9 cellular contexts compared by ENCODE assay signal in the genomic region with DNA sequence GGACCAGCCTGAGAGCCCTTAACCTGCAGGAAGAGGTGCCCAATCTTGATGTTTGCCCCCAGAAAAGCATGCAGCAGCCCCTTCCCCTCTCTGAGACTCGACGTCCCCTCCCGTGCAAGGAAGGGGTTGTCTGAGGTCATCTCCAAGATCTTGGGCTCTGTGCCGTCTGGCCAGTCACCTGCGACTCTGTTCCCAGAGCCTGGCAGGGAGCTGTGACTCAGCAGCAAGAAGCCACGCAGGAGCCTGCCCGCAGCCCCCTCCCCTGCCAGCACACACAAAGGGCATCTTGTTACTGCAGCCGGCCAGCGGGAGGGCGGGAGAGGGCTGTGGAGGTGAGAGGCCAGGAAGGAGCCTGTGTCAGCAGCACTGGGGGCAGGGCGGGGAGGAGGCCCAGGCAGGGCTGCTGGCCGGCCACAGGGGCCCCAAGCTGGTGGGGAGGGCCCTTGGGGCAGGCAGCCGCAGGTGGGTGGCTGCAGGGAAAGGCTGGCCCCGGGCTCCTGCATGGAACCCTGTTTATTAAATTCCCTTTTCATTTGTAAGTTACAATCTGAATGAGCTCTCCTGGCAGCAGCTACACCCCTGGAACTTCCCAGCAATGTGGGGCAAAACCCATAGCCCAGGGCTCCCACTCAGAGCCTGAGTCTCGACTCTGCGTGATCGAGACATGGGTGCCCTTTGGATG.
DNase-seq lines count a peak whose midpoint lies in the region; ATAC-seq and TF ChIP-seq lines count a peak whose summit lies in the region.
"Had no signal": no experiment of that assay in that cellular context is flagged by ENCODE, and none has a peak within 500 bp of the region (broad histone marks: within the 10 kb centered on the region; RNA-seq: fewer than 3 reads in every experiment).

No MANE protein-coding gene starts in this region.

- H3K4me3 Mint-ChIP-seq in activated T-helper 17 cell treated with anti-CD3 and anti-CD28 coated beads, Interleukin-2, amount 50 U/mL, for 72 hours, result no peak overlapping the region
- H3K4me3 Mint-ChIP-seq: natural killer cell treated with Interleukin-12 subunit alpha and Interleukin-12 subunit beta and Interleukin-15 and Interleukin-18, amount 100 ng/mL, for 72 hours had no signal

- CTCF ChIA-PET in SK-N-SH (lab: Yijun Ruan, JAX), result interaction anchor here (0.8 to 5.5 kb wide), 7 partner anchors 15 to 759 kb away, joined by 3 to 31 read pairs (median 3); a partner anchor contains a TSS

- WGBS in HUES64, result 16% methylated on average over 17 of the region's 17 CpGs
- 0% methylated on average over 8 of the region's 17 CpGs for WGBS in SK-N-SH (ENCODE audit: low lambda C conversion rate)

- ATAC-seq in left ventricle myocardium superior, result peak; percentile 46
- no peak for ATAC-seq in activated T-helper 17 cell treated with anti-CD3 and anti-CD28 coated beads, Interleukin-2, amount 50 U/mL, for 72 hours (replicated peaks)
- ATAC-seq in HG02884 (IDR thresholded peaks at IDR 0.05; ENCODE audit: unreplicated experiment), result no peak
- no peak for ATAC-seq in HG02885 (IDR thresholded peaks at IDR 0.05; ENCODE audit: poor library complexity, unreplicated experiment)
- ATAC-seq in HG03439 (IDR thresholded peaks at IDR 0.05; ENCODE audit: unreplicated experiment), result no peak
- ATAC-seq: natural killer cell treated with Interleukin-12 subunit alpha and Interleukin-12 subunit beta and Interleukin-15 and Interleukin-18, amount 100 ng/mL, for 72 hours had no signal

- peak overlapping the region; percentile 56 for H3K4me2 ChIP-seq in SK-N-SH

- no peaks in the 10 kb centered on the region for H3K27me3 ChIP-seq in HUES64 (ENCODE audit: insufficient read depth, low read length)
- H3K27me3 ChIP-seq in SK-N-SH (ENCODE audit: insufficient read depth), result no peaks in the 10 kb centered on the region
- no peaks in the 10 kb centered on the region for H3K27me3 ChIP-seq in skeletal muscle tissue (ENCODE audit: control insufficient read depth in 3 of 3, insufficient read depth in 3 of 3, low read length in 3 of 3)

- H2AFZ ChIP-seq in SK-N-SH (ENCODE audit: low read depth), result no peak overlapping the region

- TF ChIP-seq EP300 in SK-N-SH (IDR thresholded peaks at IDR 0.05; ENCODE audit: borderline replicate concordance in 1 of 2, low read depth in 1 of 2, low read length in 1 of 2), result peak in 1 of 2 experiments; percentile 95; a peak in 3 of 4 replicates

- intact Hi-C loops in left ventricle myocardium superior (cut with micrococcal nuclease), result no loop called here

- no peak for TF ChIP-seq CTCF in SK-N-SH (IDR thresholded peaks at IDR 0.05)

- peak; percentile 78 for DNase-seq in SK-N-SH
- peak; percentile 41 for DNase-seq in left ventricle myocardium superior

- H3K27ac ChIP-seq in HUES64 (ENCODE audit: low read depth, low read length), result peak overlapping the region; percentile 52; the same call in 1 of the 2 replicates
- H3K27ac ChIP-seq in SK-N-SH (ENCODE audit: low read depth in 2 of 2, low read length in 1 of 2), result peak overlapping the region; percentile 59 to 99
- peak overlapping the region; percentile 41 for H3K27ac ChIP-seq in skeletal muscle tissue (ENCODE audit: low read depth, low read length)

- H3F3A ChIP-seq in SK-N-SH (replicated peaks; ENCODE audit: insufficient read depth), result peaks cover 3% of the 10 kb centered on the region

- no peaks in the 10 kb centered on the region for H4K20me1 ChIP-seq in SK-N-SH (ENCODE audit: insufficient read depth)

- H3K36me3 Mint-ChIP-seq in activated T-helper 17 cell treated with anti-CD3 and anti-CD28 coated beads, Interleukin-2, amount 50 U/mL, for 72 hours (ENCODE audit: low read depth), result no peaks in the 10 kb centered on the region
- H3K36me3 Mint-ChIP-seq: natural killer cell treated with Interleukin-12 subunit alpha and Interleukin-12 subunit beta and Interleukin-15 and Interleukin-18, amount 100 ng/mL, for 72 hours had no signal

- POLR2A ChIA-PET in SK-N-SH (lab: Yijun Ruan, JAX), result interaction anchor here (0.7 to 3.4 kb wide), 8 partner anchors 8 to 225 kb away, joined by 3 to 19 read pairs (median 3); no protein-coding TSS in a partner anchor

- peak overlapping the region; percentile 39 for H3K9ac ChIP-seq in HUES64 (ENCODE audit: low read depth, low read length)
- H3K9ac ChIP-seq in SK-N-SH, result peak overlapping the region; percentile 38
- peak overlapping the region in 1 of 3 donors; percentile 64 for H3K9ac ChIP-seq in skeletal muscle tissue (ENCODE audit: low read depth in 1 of 3, low read length in 3 of 3)

- H3K36me3 ChIP-seq in HUES64 (ENCODE audit: insufficient read depth, low read length) (no peaks in the 10 kb centered on the region), SK-N-SH (replicated peaks in 1 of 2; ENCODE audit: control insufficient read depth in 1 of 2, insufficient read depth in 2 of 2, low read length in 1 of 2) (no peaks in the 10 kb centered on the region), skeletal muscle tissue (ENCODE audit: control insufficient read depth in 3 of 3, insufficient read depth in 3 of 3, low read length in 3 of 3) (no peaks in the 10 kb centered on the region)

- H3K27me3 Mint-ChIP-seq in activated T-helper 17 cell treated with anti-CD3 and anti-CD28 coated beads, Interleukin-2, amount 50 U/mL, for 72 hours, result no peaks in the 10 kb centered on the region

- no peak overlapping the region for H3K27ac Mint-ChIP-seq in activated T-helper 17 cell treated with anti-CD3 and anti-CD28 coated beads, Interleukin-2, amount 50 U/mL, for 72 hours
- H3K27ac Mint-ChIP-seq: natural killer cell treated with Interleukin-12 subunit alpha and Interleukin-12 subunit beta and Interleukin-15 and Interleukin-18, amount 100 ng/mL, for 72 hours had no signal

- H3K9me2 ChIP-seq in SK-N-SH, result no peaks in the 10 kb centered on the region

- no peaks in the 10 kb centered on the region for H3K9me3 Mint-ChIP-seq in activated T-helper 17 cell treated with anti-CD3 and anti-CD28 coated beads, Interleukin-2, amount 50 U/mL, for 72 hours
- H3K9me3 Mint-ChIP-seq: natural killer cell treated with Interleukin-12 subunit alpha and Interleukin-12 subunit beta and Interleukin-15 and Interleukin-18, amount 100 ng/mL, for 72 hours had no signal

- peak; percentile 30; the same call in 1 of the 2 replicates for TF ChIP-seq RAD21 in SK-N-SH (IDR thresholded peaks at IDR 0.05; ENCODE audit: low read length)

- no peaks in the 10 kb centered on the region for H3K4me1 Mint-ChIP-seq in activated T-helper 17 cell treated with anti-CD3 and anti-CD28 coated beads, Interleukin-2, amount 50 U/mL, for 72 hours

- H3K4me3 ChIP-seq in HUES64 (ENCODE audit: low read length) (no peak overlapping the region), SK-N-SH (ENCODE audit: low read depth in 2 of 2, low read length in 1 of 2) (no peak overlapping the region; a peak in 1 of 4 replicates), skeletal muscle tissue (ENCODE audit: low read length in 3 of 3) (no peak overlapping the region)

- no peaks in the 10 kb centered on the region for H3K79me2 ChIP-seq in SK-N-SH (ENCODE audit: insufficient read depth)

- H3K9me3 ChIP-seq in HUES64 (ENCODE audit: insufficient read depth, low read depth, low read length) (no peaks in the 10 kb centered on the region), SK-N-SH (no peaks in the 10 kb centered on the region), skeletal muscle tissue (ENCODE audit: control insufficient read depth in 3 of 3, low read length in 3 of 3) (no peaks in the 10 kb centered on the region)

- H3K4me1 ChIP-seq in HUES64 (ENCODE audit: insufficient read depth, low read length), result peaks cover 22% of the 10 kb centered on the region
- H3K4me1 ChIP-seq in SK-N-SH (ENCODE audit: control insufficient read depth in 1 of 2, insufficient read depth in 2 of 2, low read depth in 1 of 2, low read length in 1 of 2), result peaks cover 33 to 93% of the 10 kb centered on the region in 2 experiments
- H3K4me1 ChIP-seq in skeletal muscle tissue (ENCODE audit: control insufficient read depth in 3 of 3, insufficient read depth in 3 of 3, low read length in 3 of 3), result peaks cover 18 to 43% (median 39%) of the 10 kb centered on the region in 3 donors

TF ChIP-seq in SK-N-SH, 30 proteins besides CTCF, POLR2A, EP300 and RAD21 (continues in another document):
- TF ChIP-seq NFIC (IDR thresholded peaks at IDR 0.05; ENCODE audit: borderline replicate concordance) (peak; percentile 91), RXRA (IDR thresholded peaks at IDR 0.05; ENCODE audit: borderline replicate concordance, low read depth) (peak; percentile 96), GABPA (IDR thresholded peaks at IDR 0.05; ENCODE audit: low read depth) (0 out of 2 replicates have a peak, but pooled peaks have one; percentile 26), SIN3A (IDR thresholded peaks at IDR 0.05; ENCODE audit: borderline replicate concordance, low read depth, low read length) (0 out of 2 replicates have a peak, but pooled peaks have one; percentile 23), JUND (IDR thresholded peaks at IDR 0.05) (peak; percentile 90; the same call in 1 of the 2 replicates), EZH2phosphoT487 (IDR thresholded peaks at IDR 0.05; ENCODE audit: borderline replicate concordance, low read depth) (no peak), TEAD4 (IDR thresholded peaks at IDR 0.05; ENCODE audit: borderline replicate concordance, insufficient read depth) (peak; percentile 71), YY1 (IDR thresholded peaks at IDR 0.05; ENCODE audit: low read depth) (no peak)
- TF ChIP-seq, protein P1, sequence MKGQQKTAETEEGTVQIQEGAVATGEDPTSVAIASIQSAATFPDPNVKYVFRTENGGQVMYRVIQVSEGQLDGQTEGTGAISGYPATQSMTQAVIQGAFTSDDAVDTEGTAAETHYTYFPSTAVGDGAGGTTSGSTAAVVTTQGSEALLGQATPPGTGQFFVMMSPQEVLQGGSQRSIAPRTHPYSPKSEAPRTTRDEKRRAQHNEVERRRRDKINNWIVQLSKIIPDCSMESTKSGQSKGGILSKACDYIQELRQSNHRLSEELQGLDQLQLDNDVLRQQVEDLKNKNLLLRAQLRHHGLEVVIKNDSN (IDR thresholded peaks at IDR 0.05; ENCODE audit: borderline replicate concordance, low read depth), result no peak
